1 cellular context compared by ENCODE assay signal in the genomic region with DNA sequence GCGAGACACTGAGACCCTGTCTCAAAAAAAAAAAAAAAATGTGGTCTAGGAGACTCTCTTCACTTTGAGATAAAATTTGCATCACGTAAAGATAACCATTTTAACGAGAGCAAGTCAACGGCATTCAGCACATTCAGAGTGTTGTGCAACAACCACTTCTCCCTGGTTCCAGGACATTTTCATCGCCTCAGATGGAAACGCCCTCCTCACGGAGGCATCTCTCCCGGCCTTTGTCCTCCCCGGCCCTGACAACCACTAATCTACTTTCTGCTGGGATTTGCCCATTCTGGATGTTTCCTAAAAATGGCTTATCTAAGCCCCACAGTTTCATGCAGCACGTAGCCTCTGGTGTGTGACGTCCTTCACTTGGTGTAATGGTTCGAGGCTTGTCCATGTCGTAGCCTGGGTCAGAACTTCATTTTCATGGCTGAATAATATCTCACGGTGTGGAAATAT.
A peak's percentile ranks its signal among the peaks of the same experiment; 100 is the strongest.
TF ChIP-seq lines count a peak whose summit lies in the region.

No MANE protein-coding gene starts in this region.

TF ChIP-seq in K562, 482 proteins besides CTCF, POLR2A, EP300 and RAD21 (continues in another document):
- no peak for TF ChIP-seq ILF3 (IDR thresholded peaks at IDR 0.05; ENCODE audit: borderline replicate concordance)
- TF ChIP-seq, protein P1, sequence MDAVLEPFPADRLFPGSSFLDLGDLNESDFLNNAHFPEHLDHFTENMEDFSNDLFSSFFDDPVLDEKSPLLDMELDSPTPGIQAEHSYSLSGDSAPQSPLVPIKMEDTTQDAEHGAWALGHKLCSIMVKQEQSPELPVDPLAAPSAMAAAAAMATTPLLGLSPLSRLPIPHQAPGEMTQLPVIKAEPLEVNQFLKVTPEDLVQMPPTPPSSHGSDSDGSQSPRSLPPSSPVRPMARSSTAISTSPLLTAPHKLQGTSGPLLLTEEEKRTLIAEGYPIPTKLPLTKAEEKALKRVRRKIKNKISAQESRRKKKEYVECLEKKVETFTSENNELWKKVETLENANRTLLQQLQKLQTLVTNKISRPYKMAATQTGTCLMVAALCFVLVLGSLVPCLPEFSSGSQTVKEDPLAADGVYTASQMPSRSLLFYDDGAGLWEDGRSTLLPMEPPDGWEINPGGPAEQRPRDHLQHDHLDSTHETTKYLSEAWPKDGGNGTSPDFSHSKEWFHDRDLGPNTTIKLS (IDR thresholded peaks at IDR 0.05; ENCODE audit: borderline replicate concordance, low read depth): no peak
- peak; percentile 72; the same call in 1 of the 2 replicates for TF ChIP-seq SMARCA4 (IDR thresholded peaks at IDR 0.05)
- TF ChIP-seq ZC3H8 (IDR thresholded peaks at IDR 0.05): no peak
- peak; percentile 24 for TF ChIP-seq NEUROD1 (IDR thresholded peaks at IDR 0.05; ENCODE audit: borderline replicate concordance, low read depth, low read length, partially characterized antibody)
- TF ChIP-seq, protein P2, sequence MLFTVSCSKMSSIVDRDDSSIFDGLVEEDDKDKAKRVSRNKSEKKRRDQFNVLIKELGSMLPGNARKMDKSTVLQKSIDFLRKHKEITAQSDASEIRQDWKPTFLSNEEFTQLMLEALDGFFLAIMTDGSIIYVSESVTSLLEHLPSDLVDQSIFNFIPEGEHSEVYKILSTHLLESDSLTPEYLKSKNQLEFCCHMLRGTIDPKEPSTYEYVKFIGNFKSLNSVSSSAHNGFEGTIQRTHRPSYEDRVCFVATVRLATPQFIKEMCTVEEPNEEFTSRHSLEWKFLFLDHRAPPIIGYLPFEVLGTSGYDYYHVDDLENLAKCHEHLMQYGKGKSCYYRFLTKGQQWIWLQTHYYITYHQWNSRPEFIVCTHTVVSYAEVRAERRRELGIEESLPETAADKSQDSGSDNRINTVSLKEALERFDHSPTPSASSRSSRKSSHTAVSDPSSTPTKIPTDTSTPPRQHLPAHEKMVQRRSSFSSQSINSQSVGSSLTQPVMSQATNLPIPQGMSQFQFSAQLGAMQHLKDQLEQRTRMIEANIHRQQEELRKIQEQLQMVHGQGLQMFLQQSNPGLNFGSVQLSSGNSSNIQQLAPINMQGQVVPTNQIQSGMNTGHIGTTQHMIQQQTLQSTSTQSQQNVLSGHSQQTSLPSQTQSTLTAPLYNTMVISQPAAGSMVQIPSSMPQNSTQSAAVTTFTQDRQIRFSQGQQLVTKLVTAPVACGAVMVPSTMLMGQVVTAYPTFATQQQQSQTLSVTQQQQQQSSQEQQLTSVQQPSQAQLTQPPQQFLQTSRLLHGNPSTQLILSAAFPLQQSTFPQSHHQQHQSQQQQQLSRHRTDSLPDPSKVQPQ (CRISPR knock-in tag; IDR thresholded peaks at IDR 0.05; ENCODE audit: borderline replicate concordance): no peak
- no peak for TF ChIP-seq SRSF1 (IDR thresholded peaks at IDR 0.05; ENCODE audit: low read depth, low read length)
- no peak for TF ChIP-seq COPS2 (conservative IDR thresholded peaks at IDR 0.05)
- TF ChIP-seq GTF2A2 (tag; IDR thresholded peaks at IDR 0.05): no peak
- TF ChIP-seq ZNF780A (CRISPR knock-in tag; IDR thresholded peaks at IDR 0.05): no peak
- TF ChIP-seq, protein P3, sequence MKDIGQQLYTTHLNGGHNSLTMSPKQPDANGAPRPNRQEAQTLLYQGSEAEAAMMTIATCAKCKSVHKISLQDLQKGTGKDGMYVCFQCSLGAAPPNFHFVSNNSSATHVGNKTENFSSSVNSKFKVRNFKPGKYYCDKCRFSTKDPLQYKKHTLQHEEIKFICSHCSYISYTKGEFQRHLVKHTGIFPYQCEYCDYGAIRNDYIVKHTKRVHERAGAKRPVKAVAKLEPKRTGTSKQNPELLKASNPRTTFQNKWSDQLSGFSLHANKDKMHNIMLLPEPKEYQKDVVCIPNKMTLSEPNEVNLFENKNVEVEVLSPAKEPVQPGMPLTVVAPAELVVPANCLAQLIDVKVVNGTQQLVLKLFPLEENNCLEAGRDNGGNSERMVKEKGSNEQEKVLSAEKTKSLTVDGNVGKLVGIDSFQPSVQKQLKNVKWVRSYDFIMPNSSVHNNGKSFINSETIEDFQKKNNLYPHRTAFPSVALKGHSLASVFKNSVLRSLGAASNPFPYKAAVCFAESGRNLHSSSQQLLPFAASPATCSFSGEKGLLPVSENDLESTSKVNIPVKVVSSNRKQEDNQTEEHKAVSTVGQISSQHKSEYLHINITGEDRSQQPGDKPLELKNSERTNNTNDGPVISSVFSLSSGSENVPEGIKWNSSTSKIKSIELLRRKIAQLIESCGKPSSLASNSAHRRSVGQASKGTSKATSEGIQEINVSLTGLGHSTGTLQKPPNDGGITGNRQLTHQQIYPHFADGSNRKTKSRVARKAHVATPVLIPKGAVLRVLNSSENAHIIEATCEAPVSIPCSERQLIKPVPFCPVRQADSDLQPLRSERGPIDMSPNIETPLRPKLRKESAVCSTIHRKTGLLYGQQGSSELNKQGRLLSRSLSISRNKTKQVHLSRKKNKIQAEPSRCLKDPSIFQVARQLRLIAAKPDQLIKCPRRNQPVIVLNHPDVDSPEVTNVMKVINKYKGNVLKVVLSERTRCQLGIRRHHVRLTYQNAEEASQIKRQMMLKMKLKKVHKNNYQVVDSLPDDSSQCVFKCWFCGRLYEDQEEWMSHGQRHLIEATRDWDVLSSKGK (CRISPR knock-in tag; IDR thresholded peaks at IDR 0.05): no peak
- no peak for TF ChIP-seq POLR3A (IDR thresholded peaks at IDR 0.05; ENCODE audit: borderline replicate concordance, extremely low read depth, insufficient read depth, insufficient read length)
- TF ChIP-seq HMG20A (CRISPR knock-in tag; conservative IDR thresholded peaks at IDR 0.05): no peak
- TF ChIP-seq C11orf30 (IDR thresholded peaks at IDR 0.05; ENCODE audit: low read depth): no peak
- TF ChIP-seq TAL1 (IDR thresholded peaks at IDR 0.05): peak; percentile 69
- no peak for TF ChIP-seq ZNF3 (CRISPR knock-in tag; IDR thresholded peaks at IDR 0.05)
- no peak for TF ChIP-seq SMAD1 (IDR thresholded peaks at IDR 0.05; ENCODE audit: low read depth, low read length, partially characterized antibody)
- no peak for TF ChIP-seq MTA1 (IDR thresholded peaks at IDR 0.05; ENCODE audit: borderline replicate concordance)
- no peak for TF ChIP-seq SMARCB1 (IDR thresholded peaks at IDR 0.05; ENCODE audit: insufficient read length, low read depth)
- TF ChIP-seq HSF4 (CRISPR knock-in tag; IDR thresholded peaks at IDR 0.05; ENCODE audit: borderline replicate concordance): peak; percentile 67; the same call in 1 of the 2 replicates
- no peak for TF ChIP-seq ZNF696 (CRISPR knock-in tag; conservative IDR thresholded peaks at IDR 0.05)
- TF ChIP-seq CXXC5 (CRISPR knock-in tag; IDR thresholded peaks at IDR 0.05): peak; percentile 73
- TF ChIP-seq KHSRP (IDR thresholded peaks at IDR 0.05): no peak
- TF ChIP-seq JUN (IDR thresholded peaks at IDR 0.05; ENCODE audit: borderline replicate concordance, low read depth, low read length): no peak
- TF ChIP-seq JUN (CRISPR knock-in tag; IDR thresholded peaks at IDR 0.05; ENCODE audit: borderline replicate concordance): no peak
- TF ChIP-seq, protein P4, sequence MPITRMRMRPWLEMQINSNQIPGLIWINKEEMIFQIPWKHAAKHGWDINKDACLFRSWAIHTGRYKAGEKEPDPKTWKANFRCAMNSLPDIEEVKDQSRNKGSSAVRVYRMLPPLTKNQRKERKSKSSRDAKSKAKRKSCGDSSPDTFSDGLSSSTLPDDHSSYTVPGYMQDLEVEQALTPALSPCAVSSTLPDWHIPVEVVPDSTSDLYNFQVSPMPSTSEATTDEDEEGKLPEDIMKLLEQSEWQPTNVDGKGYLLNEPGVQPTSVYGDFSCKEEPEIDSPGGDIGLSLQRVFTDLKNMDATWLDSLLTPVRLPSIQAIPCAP (CRISPR knock-in tag; IDR thresholded peaks at IDR 0.05; ENCODE audit: borderline replicate concordance): no peak
- TF ChIP-seq, protein P5, sequence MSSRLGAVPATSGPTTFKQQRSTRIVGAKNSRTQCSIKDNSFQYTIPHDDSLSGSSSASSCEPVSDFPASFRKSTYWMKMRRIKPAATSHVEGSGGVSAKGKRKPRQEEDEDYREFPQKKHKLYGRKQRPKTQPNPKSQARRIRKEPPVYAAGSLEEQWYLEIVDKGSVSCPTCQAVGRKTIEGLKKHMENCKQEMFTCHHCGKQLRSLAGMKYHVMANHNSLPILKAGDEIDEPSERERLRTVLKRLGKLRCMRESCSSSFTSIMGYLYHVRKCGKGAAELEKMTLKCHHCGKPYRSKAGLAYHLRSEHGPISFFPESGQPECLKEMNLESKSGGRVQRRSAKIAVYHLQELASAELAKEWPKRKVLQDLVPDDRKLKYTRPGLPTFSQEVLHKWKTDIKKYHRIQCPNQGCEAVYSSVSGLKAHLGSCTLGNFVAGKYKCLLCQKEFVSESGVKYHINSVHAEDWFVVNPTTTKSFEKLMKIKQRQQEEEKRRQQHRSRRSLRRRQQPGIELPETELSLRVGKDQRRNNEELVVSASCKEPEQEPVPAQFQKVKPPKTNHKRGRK (tag; IDR thresholded peaks at IDR 0.05): no peak
- no peak for TF ChIP-seq SPI1 (IDR thresholded peaks at IDR 0.05; ENCODE audit: borderline replicate concordance, low read depth, low read length)
- TF ChIP-seq CREM (IDR thresholded peaks at IDR 0.05; ENCODE audit: low read depth): peak; percentile 89
- no peak for TF ChIP-seq SIX5 (IDR thresholded peaks at IDR 0.05; ENCODE audit: borderline replicate concordance in 1 of 2, insufficient read depth in 1 of 2, low read depth in 1 of 2, low read length in 2 of 2)
- TF ChIP-seq BRD9 (IDR thresholded peaks at IDR 0.05; ENCODE audit: low read depth, partially characterized antibody): no peak
- TF ChIP-seq SNRNP70 (optimal IDR thresholded peaks at IDR 0.05; ENCODE audit: low read depth, low read length): no peak
- no peak for TF ChIP-seq ARID2 (IDR thresholded peaks at IDR 0.05)
- no peak for TF ChIP-seq ZNF764 (CRISPR knock-in tag; IDR thresholded peaks at IDR 0.05; ENCODE audit: low read depth)
- TF ChIP-seq, protein P6, sequence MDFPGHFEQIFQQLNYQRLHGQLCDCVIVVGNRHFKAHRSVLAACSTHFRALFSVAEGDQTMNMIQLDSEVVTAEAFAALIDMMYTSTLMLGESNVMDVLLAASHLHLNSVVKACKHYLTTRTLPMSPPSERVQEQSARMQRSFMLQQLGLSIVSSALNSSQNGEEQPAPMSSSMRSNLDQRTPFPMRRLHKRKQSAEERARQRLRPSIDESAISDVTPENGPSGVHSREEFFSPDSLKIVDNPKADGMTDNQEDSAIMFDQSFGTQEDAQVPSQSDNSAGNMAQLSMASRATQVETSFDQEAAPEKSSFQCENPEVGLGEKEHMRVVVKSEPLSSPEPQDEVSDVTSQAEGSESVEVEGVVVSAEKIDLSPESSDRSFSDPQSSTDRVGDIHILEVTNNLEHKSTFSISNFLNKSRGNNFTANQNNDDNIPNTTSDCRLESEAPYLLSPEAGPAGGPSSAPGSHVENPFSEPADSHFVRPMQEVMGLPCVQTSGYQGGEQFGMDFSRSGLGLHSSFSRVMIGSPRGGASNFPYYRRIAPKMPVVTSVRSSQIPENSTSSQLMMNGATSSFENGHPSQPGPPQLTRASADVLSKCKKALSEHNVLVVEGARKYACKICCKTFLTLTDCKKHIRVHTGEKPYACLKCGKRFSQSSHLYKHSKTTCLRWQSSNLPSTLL (IDR thresholded peaks at IDR 0.05): no peak
- TF ChIP-seq, protein P7, sequence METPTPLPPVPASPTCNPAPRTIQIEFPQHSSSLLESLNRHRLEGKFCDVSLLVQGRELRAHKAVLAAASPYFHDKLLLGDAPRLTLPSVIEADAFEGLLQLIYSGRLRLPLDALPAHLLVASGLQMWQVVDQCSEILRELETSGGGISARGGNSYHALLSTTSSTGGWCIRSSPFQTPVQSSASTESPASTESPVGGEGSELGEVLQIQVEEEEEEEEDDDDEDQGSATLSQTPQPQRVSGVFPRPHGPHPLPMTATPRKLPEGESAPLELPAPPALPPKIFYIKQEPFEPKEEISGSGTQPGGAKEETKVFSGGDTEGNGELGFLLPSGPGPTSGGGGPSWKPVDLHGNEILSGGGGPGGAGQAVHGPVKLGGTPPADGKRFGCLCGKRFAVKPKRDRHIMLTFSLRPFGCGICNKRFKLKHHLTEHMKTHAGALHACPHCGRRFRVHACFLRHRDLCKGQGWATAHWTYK (CRISPR knock-in tag; IDR thresholded peaks at IDR 0.05): 0 out of 2 replicates have a peak, but pooled peaks have one; percentile 37
- no peak for TF ChIP-seq SMAD3 (CRISPR knock-in tag; conservative IDR thresholded peaks at IDR 0.05)
- no peak; the same call in 1 of the 2 replicates for TF ChIP-seq NFRKB (IDR thresholded peaks at IDR 0.05; ENCODE audit: low read depth)
- TF ChIP-seq SMARCC2 (IDR thresholded peaks at IDR 0.05; ENCODE audit: low read depth): no peak
- TF ChIP-seq SP1 (CRISPR knock-in tag; IDR thresholded peaks at IDR 0.05): peak; percentile 75
- no peak for TF ChIP-seq ZNF347 (CRISPR knock-in tag; IDR thresholded peaks at IDR 0.05; ENCODE audit: low read depth)
- TF ChIP-seq, protein P8, sequence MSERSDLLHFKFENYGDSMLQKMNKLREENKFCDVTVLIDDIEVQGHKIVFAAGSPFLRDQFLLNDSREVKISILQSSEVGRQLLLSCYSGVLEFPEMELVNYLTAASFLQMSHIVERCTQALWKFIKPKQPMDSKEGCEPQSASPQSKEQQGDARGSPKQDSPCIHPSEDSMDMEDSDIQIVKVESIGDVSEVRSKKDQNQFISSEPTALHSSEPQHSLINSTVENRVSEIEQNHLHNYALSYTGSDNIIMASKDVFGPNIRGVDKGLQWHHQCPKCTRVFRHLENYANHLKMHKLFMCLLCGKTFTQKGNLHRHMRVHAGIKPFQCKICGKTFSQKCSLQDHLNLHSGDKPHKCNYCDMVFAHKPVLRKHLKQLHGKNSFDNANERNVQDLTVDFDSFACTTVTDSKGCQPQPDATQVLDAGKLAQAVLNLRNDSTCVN (CRISPR knock-in tag; IDR thresholded peaks at IDR 0.05): no peak
- no peak for TF ChIP-seq ZFP30 (CRISPR knock-in tag; IDR thresholded peaks at IDR 0.05; ENCODE audit: borderline replicate concordance)
- TF ChIP-seq DIDO1 (tag; IDR thresholded peaks at IDR 0.05; ENCODE audit: low read depth): no peak
- TF ChIP-seq ZNF707 (CRISPR knock-in tag; conservative IDR thresholded peaks at IDR 0.05): no peak
- TF ChIP-seq MTA2 (IDR thresholded peaks at IDR 0.05; ENCODE audit: low read depth): peak; percentile 17; the same call in 1 of the 2 replicates
- no peak for TF ChIP-seq NCOA4 (IDR thresholded peaks at IDR 0.05; ENCODE audit: partially characterized antibody)
- no peak for TF ChIP-seq DDX20 (tag; IDR thresholded peaks at IDR 0.05; ENCODE audit: low read depth)
- no peak for TF ChIP-seq TAF1 (IDR thresholded peaks at IDR 0.05; ENCODE audit: control insufficient read depth, extremely low read depth, insufficient read depth, low read length, severe bottlenecking)
- TF ChIP-seq, protein P9, sequence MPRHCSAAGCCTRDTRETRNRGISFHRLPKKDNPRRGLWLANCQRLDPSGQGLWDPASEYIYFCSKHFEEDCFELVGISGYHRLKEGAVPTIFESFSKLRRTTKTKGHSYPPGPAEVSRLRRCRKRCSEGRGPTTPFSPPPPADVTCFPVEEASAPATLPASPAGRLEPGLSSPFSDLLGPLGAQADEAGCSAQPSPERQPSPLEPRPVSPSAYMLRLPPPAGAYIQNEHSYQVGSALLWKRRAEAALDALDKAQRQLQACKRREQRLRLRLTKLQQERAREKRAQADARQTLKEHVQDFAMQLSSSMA (CRISPR knock-in tag; IDR thresholded peaks at IDR 0.05): no peak
- no peak for TF ChIP-seq CBX1 (IDR thresholded peaks at IDR 0.05; ENCODE audit: low read depth)
- no peak for TF ChIP-seq ASH1L (IDR thresholded peaks at IDR 0.05; ENCODE audit: borderline replicate concordance, low read depth, partially characterized antibody)
